ENCODE assay signal across 19 cellular contexts in the genomic region with DNA sequence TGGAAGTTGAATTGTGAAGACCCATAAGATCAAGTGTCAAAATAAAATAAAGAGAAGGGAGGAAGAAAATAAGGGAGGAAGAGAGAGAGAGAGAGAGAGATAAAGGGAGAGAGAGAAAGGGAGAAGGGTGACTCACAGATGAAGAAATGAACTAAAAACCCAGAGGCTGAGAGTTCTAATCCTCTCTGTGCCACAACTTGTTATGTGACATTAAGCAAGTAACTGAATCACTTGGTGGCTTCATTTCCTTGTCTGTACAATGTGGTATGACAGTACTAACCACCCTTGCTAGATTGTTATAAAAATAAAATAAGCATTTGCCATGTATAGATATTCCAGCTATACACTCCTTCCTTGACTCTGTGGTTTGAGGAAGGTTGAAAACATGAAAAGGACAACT.
DNase-seq lines count a peak whose midpoint lies in the region; ATAC-seq, FAIRE-seq and TF ChIP-seq lines count a peak whose summit lies in the region.
"Had no signal": no experiment of that assay in that cellular context is flagged by ENCODE, and none has a peak within 500 bp of the region (broad histone marks: within the 10 kb centered on the region; RNA-seq: fewer than 3 reads in every experiment).

No MANE protein-coding gene starts in this region.

- ATAC-seq in esophagus mucosa: peak; percentile 78
- ATAC-seq: GM23338, HCT116 had no signal

- peak overlapping the region; percentile 40 for H3K4me2 ChIP-seq in keratinocyte (ENCODE audit: control insufficient read depth, extremely low read depth, insufficient read depth, low read depth, low read length)
- H3K4me2 ChIP-seq: BLaER1 treated with 17β-estradiol and CSF1 and Interleukin-3, amounts not matched to agents 10 nM and 100 nM; GM23338 had no signal

- peak; percentile 32 for FAIRE-seq in keratinocyte (lab: Jason Lieb, UNC)
- FAIRE-seq: D721Med, GM12891, GM18507 had no signal

- H3K36me3 ChIP-seq in keratinocyte (ENCODE audit: control insufficient read depth in 2 of 2, extremely low read depth in 1 of 2, insufficient read depth in 2 of 2, low read length in 2 of 2): no peaks in the 10 kb centered on the region
- H3K36me3 ChIP-seq: BE2C; BLaER1 treated with 17β-estradiol and CSF1 and Interleukin-3, amounts not matched to agents 10 nM and 100 nM had no signal

- no peaks in the 10 kb centered on the region for H3K27me3 ChIP-seq in keratinocyte (ENCODE audit: control insufficient read depth, extremely low read depth, insufficient read depth, low read length)
- H3K27me3 ChIP-seq: BE2C; BLaER1 treated with 17β-estradiol and CSF1 and Interleukin-3, amounts not matched to agents 10 nM and 100 nM had no signal

- H3K9me3 ChIP-seq in keratinocyte (ENCODE audit: control insufficient read depth, low read depth, low read length): no peaks in the 10 kb centered on the region
- H3K9me3 ChIP-seq: BE2C had no signal

- dilution Hi-C loops in keratinocyte (cut with MboI; ENCODE audit: extremely low pct_ligation_motif_present, low sequenced_read_pairs): no loop called here

- no peak overlapping the region for H3K9ac ChIP-seq in keratinocyte (ENCODE audit: control insufficient read depth, extremely low read depth, insufficient read depth, low read length)
- H3K9ac ChIP-seq: BLaER1 treated with 17β-estradiol and CSF1 and Interleukin-3, amounts not matched to agents 10 nM and 100 nM had no signal

- H3K4me3 ChIP-seq in epithelial cell of esophagus (ENCODE audit: low read length) (no peak overlapping the region), keratinocyte (ENCODE audit: control insufficient read depth in 2 of 3, extremely low read depth in 1 of 3, insufficient read depth in 2 of 3, low read depth in 1 of 3, low read length in 3 of 3) (no peak overlapping the region)
- H3K4me3 ChIP-seq: BLaER1 treated with 17β-estradiol and CSF1 and Interleukin-3, amounts not matched to agents 10 nM and 100 nM; GM23338 had no signal

- H3K4me1 ChIP-seq in keratinocyte (ENCODE audit: control insufficient read depth, extremely low read depth, insufficient read depth, low read length): peaks cover 24% of the 10 kb centered on the region
- H3K4me1 ChIP-seq: BE2C; BLaER1 treated with 17β-estradiol and CSF1 and Interleukin-3, amounts not matched to agents 10 nM and 100 nM had no signal

- peak overlapping the region; percentile 67 for H3K27ac ChIP-seq in keratinocyte (ENCODE audit: control insufficient read depth, insufficient read depth, low read length)
- H3K27ac ChIP-seq: BLaER1 treated with 17β-estradiol and CSF1 and Interleukin-3, amounts not matched to agents 10 nM and 100 nM had no signal

- H2AFZ ChIP-seq in keratinocyte (ENCODE audit: control insufficient read depth, low read length): peak overlapping the region; percentile 61
- H2AFZ ChIP-seq: GM23338 had no signal

- no peaks in the 10 kb centered on the region for H3K79me2 ChIP-seq in keratinocyte (ENCODE audit: control insufficient read depth, insufficient read depth, low read length)

- TF ChIP-seq CTCF in epithelial cell of esophagus (IDR thresholded peaks at IDR 0.05; ENCODE audit: insufficient read depth, low read depth, low read length, missing control alignments): no peak
- no peak for TF ChIP-seq CTCF in keratinocyte (optimal IDR thresholded peaks at IDR 0.05 in 1 of 3, IDR thresholded peaks at IDR 0.05 in 1 of 3, conservative IDR thresholded peaks at IDR 0.05 in 1 of 3; ENCODE audit: extremely low read depth in 1 of 3, insufficient read depth in 2 of 3, low read length in 3 of 3)

- no peaks in the 10 kb centered on the region for H3K9me1 ChIP-seq in keratinocyte (ENCODE audit: control insufficient read depth, extremely low read depth, insufficient read depth, low read length)

- DNase-seq in epithelial cell of esophagus (ENCODE audit: low read depth): peak; percentile 54
- no peak for DNase-seq in keratinocyte (ENCODE audit: low read depth, low spot score)
- no peak for DNase-seq in NCI-H1694 treated with DMSO at 0.1 percent for 48 hours (lab: John Stamatoyannopoulos, UW)
- DNase-seq in DMS53 (lab: John Stamatoyannopoulos, UW): no peak
- no peak for DNase-seq in amygdala (lab: John Stamatoyannopoulos, UW)
- DNase-seq: AML-193; BE2C; CD4-positive, alpha-beta T cell; CD8-positive, alpha-beta memory T cell; DMS 273 treated with DMSO at 0.1 percent for 48 hours; GF-D8; H9 had no signal

- H4K20me1 ChIP-seq in keratinocyte (ENCODE audit: control insufficient read depth, extremely low read depth, insufficient read depth, low read length): no peaks in the 10 kb centered on the region
- H4K20me1 ChIP-seq: BLaER1 treated with 17β-estradiol and CSF1 and Interleukin-3, amounts not matched to agents 10 nM and 100 nM had no signal
